In genomic region chr5:127367029-127367428, GRCh38 we compare ENCODE assay signal across 30 cellular contexts.
"Had no signal": no experiment of that assay in that cellular context is flagged by ENCODE, and none has a peak within 500 bp of the region (broad histone marks: within the 10 kb centered on the region; RNA-seq: fewer than 3 reads in every experiment).

No MANE protein-coding gene starts in this region.

- H3K9me3 ChIP-seq: adrenal gland, ascending aorta, body of pancreas, breast epithelium had no signal

- DNase-seq: activated effector memory CD4-positive, alpha-beta T cell treated with anti-CD3 and anti-CD28 coated beads, Interleukin-2, amount 50 U/mL, for 16 hours; activated effector memory CD4-positive, alpha-beta T cell treated with Interleukin-2 at 50 U/mL for 16 hours; activated gamma-delta T cell; activated gamma-delta T cell treated with Interleukin-2 at 50 U/mL for 16 hours; activated naive CD4-positive, alpha-beta T cell; activated naive CD4-positive, alpha-beta T cell treated with anti-CD3 and anti-CD28 coated beads for 36 hours; activated naive CD4-positive, alpha-beta T cell treated with anti-CD3 and anti-CD28 coated beads, Interleukin-2, amount 10 ng/mL, durations not matched to agents 7 days and 5 days; activated naive CD4-positive, alpha-beta T cell treated with anti-CD3 and anti-CD28 coated beads, Interleukin-2, amount 50 U/mL, for 16 hours; activated naive CD4-positive, alpha-beta T cell treated with Interleukin-2 at 50 U/mL for 16 hours; activated naive CD8-positive, alpha-beta T cell treated with anti-CD3 and anti-CD28 coated beads for 36 hours; activated naive CD8-positive, alpha-beta T cell treated with anti-CD3 and anti-CD28 coated beads, Interleukin-2, amount 10 ng/mL, durations not matched to agents 7 days and 5 days; activated naive CD8-positive, alpha-beta T cell treated with anti-CD3 and anti-CD28 coated beads, Interleukin-2, amount 50 U/mL, for 24 hours; activated T-cell treated with anti-CD3 and anti-CD28 coated beads, Interleukin-2, amount 50 U/mL, for 4 hours; activated T-cell treated with anti-CD3 and anti-CD28 coated beads, Interleukin-2, amount 50 U/mL, for 48 hours; activated T-cell treated with anti-CD3 and anti-CD28 coated beads, Interleukin-2, amount 50 U/mL, for 72 hours; adrenal gland; amniotic stem cell; amygdala; anterior cingulate cortex; aorta; body of pancreas; brain microvascular endothelial cell; caudate nucleus; central memory CD4-positive, alpha-beta T cell; cerebellar nuclear complex had no signal

- ATAC-seq: activated naive CD4-positive, alpha-beta T cell treated with anti-CD3 and anti-CD28 coated beads, Interleukin-2, amount 50 U/mL, for 72 hours; activated naive CD8-positive, alpha-beta T cell treated with anti-CD3 and anti-CD28 coated beads, Interleukin-2, amount 50 U/mL, for 24 hours; activated T-cell treated with anti-CD3 and anti-CD28 coated beads, Interleukin-2, amount 50 U/mL, for 4 hours; activated T-cell treated with anti-CD3 and anti-CD28 coated beads, Interleukin-2, amount 50 U/mL, for 72 hours; activated T-helper 17 cell treated with anti-CD3 and anti-CD28 coated beads, Interleukin-2, amount 50 U/mL, for 72 hours; body of pancreas had no signal

- H3K27ac ChIP-seq: adrenal gland, ascending aorta, body of pancreas, brain microvascular endothelial cell, cardiac muscle cell had no signal

- H3K36me3 ChIP-seq: adrenal gland, ascending aorta, brain microvascular endothelial cell, breast epithelium, cardiac muscle cell had no signal

- H3K4me1 ChIP-seq: adrenal gland, ascending aorta, body of pancreas, breast epithelium had no signal

- H3K4me3 ChIP-seq: adrenal gland, ascending aorta, body of pancreas, breast epithelium, cardiac muscle cell had no signal

- H3K27me3 ChIP-seq: adrenal gland, ascending aorta, body of pancreas, brain microvascular endothelial cell, breast epithelium, cardiac muscle cell had no signal
